In the genomic region with DNA sequence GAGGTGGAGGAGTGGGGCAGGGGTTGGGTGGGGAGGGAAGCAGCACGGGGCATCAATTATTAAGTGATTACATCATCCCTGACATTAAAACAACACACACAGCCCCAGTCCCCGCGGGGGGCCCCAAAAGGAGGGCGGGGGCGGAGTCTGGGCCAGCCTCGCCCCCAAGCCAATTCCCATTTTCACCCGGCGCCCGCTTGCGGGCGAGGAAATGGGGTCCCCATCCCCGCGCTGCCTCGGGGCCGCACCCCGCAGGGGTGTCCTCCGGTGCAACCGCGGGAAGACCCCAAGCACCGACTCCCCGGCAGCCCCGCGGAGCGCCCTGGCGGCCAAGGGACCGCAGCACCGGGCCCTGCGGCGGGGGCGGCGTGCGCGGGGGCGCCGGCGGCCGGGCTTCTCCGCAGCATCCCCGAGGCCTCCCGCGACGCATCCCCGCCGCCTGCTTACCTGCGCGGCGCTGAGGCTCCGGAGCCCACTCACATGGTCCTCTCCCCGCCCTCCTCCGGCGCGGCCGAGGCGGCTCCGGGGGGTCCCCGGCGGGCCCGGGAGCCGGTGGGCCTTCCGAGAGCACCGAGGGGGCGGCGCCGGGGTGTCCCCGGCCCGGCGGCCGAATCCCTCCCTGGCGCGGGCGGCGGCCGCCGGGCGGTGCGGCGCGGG, we compare ENCODE assay signal across 8 cellular contexts. TPM values are rescaled to one million over a fixed set of nuclear protein-coding genes. Genes with fewer than 3 reads are reported as not detected.
A peak's percentile ranks its signal among the peaks of the same experiment; 100 is the strongest.
DNase-seq lines count a peak whose midpoint lies in the region; ATAC-seq and TF ChIP-seq lines count a peak whose summit lies in the region.

No MANE protein-coding gene starts in this region.

- H3K27ac Mint-ChIP-seq in chondrocyte (ENCODE audit: unreplicated experiment): peak overlapping the region; percentile 90

- no peak for TF ChIP-seq CTCF in chondrocyte (IDR thresholded peaks at IDR 0.05)
- TF ChIP-seq CTCF in right lobe of liver (IDR thresholded peaks at IDR 0.05): no peak

- peak overlapping the region; percentile 84 to 99 (median 97) for H3K4me3 ChIP-seq in BLaER1 treated with 17β-estradiol and CSF1 and Interleukin-3, amounts not matched to agents 10 nM and 100 nM
- H3K4me3 ChIP-seq in HUES48 (ENCODE audit: low read depth, low read length): peak overlapping the region; percentile 80
- H3K4me3 ChIP-seq in right lobe of liver: peak overlapping the region; percentile 51 to 62 (median 52)

- peak overlapping the region; percentile 92 for H3K4me3 Mint-ChIP-seq in chondrocyte (ENCODE audit: unreplicated experiment)

- no peaks in the 10 kb centered on the region for H3K27me3 ChIP-seq in BLaER1 treated with 17β-estradiol and CSF1 and Interleukin-3, amounts not matched to agents 10 nM and 100 nM
- H3K27me3 ChIP-seq in HUES48 (ENCODE audit: control insufficient read depth, insufficient read depth, low read length): no peaks in the 10 kb centered on the region
- peaks cover 0 to 11% of the 10 kb centered on the region in 2 donors for H3K27me3 ChIP-seq in right lobe of liver

- WGBS in right lobe of liver (ENCODE audit: insufficient coverage, low coverage, low lambda C conversion rate, missing lambda C conversion rate): 0% methylated on average over 2 of the region's 78 CpGs

- peaks cover 0 to 17% (median 5%) of the 10 kb centered on the region in 11 experiments; a peak in 11 of 22 replicates for H3K36me3 ChIP-seq in BLaER1 treated with 17β-estradiol and CSF1 and Interleukin-3, amounts not matched to agents 10 nM and 100 nM
- H3K36me3 ChIP-seq in HUES48 (ENCODE audit: control insufficient read depth, insufficient read depth, low read length) (no peaks in the 10 kb centered on the region), right lobe of liver (no peaks in the 10 kb centered on the region)

- no peaks in the 10 kb centered on the region for H3K9me3 ChIP-seq in BLaER1 treated with 17β-estradiol and CSF1 and Interleukin-3, amounts not matched to agents 10 nM and 100 nM (replicated peaks in 1 of 11)
- H3K9me3 ChIP-seq in HUES48 (ENCODE audit: control insufficient read depth, insufficient read depth, low read length): no peaks in the 10 kb centered on the region
- no peaks in the 10 kb centered on the region for H3K9me3 ChIP-seq in right lobe of liver

- H3K4me1 ChIP-seq in BLaER1 treated with 17β-estradiol and CSF1 and Interleukin-3, amounts not matched to agents 10 nM and 100 nM: peaks cover 31 to 48% (median 41%) of the 10 kb centered on the region in 10 experiments
- H3K4me1 ChIP-seq in HUES48 (ENCODE audit: control insufficient read depth, insufficient read depth, low read length): peaks cover 29% of the 10 kb centered on the region
- peaks cover 0 to 8% (median 0%) of the 10 kb centered on the region in 4 donors for H3K4me1 ChIP-seq in right lobe of liver

- no peaks in the 10 kb centered on the region for H3K9me3 Mint-ChIP-seq in chondrocyte (ENCODE audit: low read depth)

- peaks cover 34% of the 10 kb centered on the region for H3K4me1 Mint-ChIP-seq in chondrocyte (ENCODE audit: low read depth)

- intact Hi-C loops in right lobe of liver (cut with DNase I): no loop called here

- H4K20me1 ChIP-seq in BLaER1 treated with 17β-estradiol and CSF1 and Interleukin-3, amounts not matched to agents 10 nM and 100 nM: peaks cover 0 to 49% (median 30%) of the 10 kb centered on the region in 11 experiments; a peak in 16 of 22 replicates

- no peaks in the 10 kb centered on the region for H3K27me3 Mint-ChIP-seq in chondrocyte (ENCODE audit: low read depth)

- ATAC-seq in GM21367 (IDR thresholded peaks at IDR 0.05; ENCODE audit: unreplicated experiment): peak; percentile 8
- peak; percentile 8 to 11 for ATAC-seq in activated CD4-positive, CD25-positive, alpha-beta regulatory T cell treated with anti-CD3 and anti-CD28 coated beads, Interleukin-2, amount 50 U/mL, for 24 hours
- peak in 1 of 4 donors; percentile 2 for ATAC-seq in right lobe of liver

- H3K27ac ChIP-seq in BLaER1 treated with 17β-estradiol and CSF1 and Interleukin-3, amounts not matched to agents 10 nM and 100 nM: peak overlapping the region; percentile 41 to 96 (median 91); a peak in 21 of 22 replicates
- peak overlapping the region; percentile 69 for H3K27ac ChIP-seq in HUES48 (ENCODE audit: low read depth, low read length)
- peak overlapping the region; percentile 25 to 63 (median 52) for H3K27ac ChIP-seq in right lobe of liver

- peak overlapping the region; percentile 65 to 93 (median 77) for H3K4me2 ChIP-seq in BLaER1 treated with 17β-estradiol and CSF1 and Interleukin-3, amounts not matched to agents 10 nM and 100 nM

- DNase-seq in chondrocyte (ENCODE audit: low spot score): no peak
- peak in 2 of 3 donors; percentile 27 to 55 for DNase-seq in right lobe of liver
- DNase-seq in stimulated activated CD4-positive, alpha-beta T cell treated with anti-CD3 and anti-CD28 coated beads, TNF-alpha, amount 100 ng/mL, for 1 hour (ENCODE audit: low read depth in 3 of 3, low spot score in 1 of 3): peak in 2 of 3 donors; percentile 46 to 51
- no peak for DNase-seq in EL

- TF ChIP-seq POLR2A in right lobe of liver (IDR thresholded peaks at IDR 0.05): no peak

- H3K9ac ChIP-seq in BLaER1 treated with 17β-estradiol and CSF1 and Interleukin-3, amounts not matched to agents 10 nM and 100 nM: peak overlapping the region; percentile 83 to 94 (median 91)
- peak overlapping the region; percentile 42 for H3K9ac ChIP-seq in HUES48 (ENCODE audit: low read depth, low read length)

- H3K36me3 Mint-ChIP-seq in chondrocyte (ENCODE audit: low read depth): no peaks in the 10 kb centered on the region

RNA-seq across cellular contexts. Expression of a gene that starts 0.6 kb away (rescaled TPM):
- 79.1 to 111 TPM (median 109 TPM) in 3 replicates for total RNA-seq in chondrocyte
- 10 to 100 TPM; 16.8 to 33.7 (median 23.5) TPM for total RNA-seq in right lobe of liver

Comparison
In these comparisons a context has a peak if more than half of its experiments do, and no peak if none do; other contexts are left out.
1. DNase-seq: peak in right lobe of liver (2 of 3) and stimulated activated CD4-positive, alpha-beta T cell treated with anti-CD3 and anti-CD28 coated beads, TNF-alpha, amount 100 ng/mL, for 1 hour (2 of 3); none in chondrocyte (single experiment) and EL (single experiment).
2. Peak in every context shown above with its lines, with median percentiles within 50 percentile points of each other: H3K27ac ChIP-seq and H3K4me3 ChIP-seq.